9 cellular contexts compared by ENCODE assay signal in genomic region chr11:116980136-116980793, GRCh38.
DNase-seq lines count a peak whose midpoint lies in the region; ATAC-seq and TF ChIP-seq lines count a peak whose summit lies in the region.
"Had no signal": no experiment of that assay in that cellular context is flagged by ENCODE, and none has a peak within 500 bp of the region (broad histone marks: within the 10 kb centered on the region; RNA-seq: fewer than 3 reads in every experiment).

No MANE protein-coding gene starts in this region.

- H3K9me3 ChIP-seq in A673 (ENCODE audit: low read depth, low read length, poor library complexity, severe bottlenecking) (no peaks in the 10 kb centered on the region), neuronal stem cell (replicated peaks in 1 of 2; ENCODE audit: control insufficient read depth in 2 of 2, insufficient read depth in 1 of 2, low read depth in 1 of 2, low read length in 2 of 2) (no peaks in the 10 kb centered on the region)
- H3K9me3 ChIP-seq: lower lobe of right lung had no signal

- no peak overlapping the region for H2AFZ ChIP-seq in neuronal stem cell (ENCODE audit: low read length)

- POLR2A ChIA-PET in A673 (lab: Charles Lee; ENCODE audit: low non-redundant PET), result interaction anchor here (0.6 kb wide), 2 partner anchors 17 to 1770 kb away, joined by 3 read pairs; no protein-coding TSS in a partner anchor

- no TSS peak for BruUV-seq in A673 (replicated peaks; lab: Mats Ljungman, UMichigan)

- ATAC-seq in GM18511 (IDR thresholded peaks at IDR 0.05; ENCODE audit: unreplicated experiment) (peak; percentile 97), GM21526 (IDR thresholded peaks at IDR 0.05; ENCODE audit: low FRiP score, unreplicated experiment) (peak; percentile 86), HG03521 (IDR thresholded peaks at IDR 0.05; ENCODE audit: unreplicated experiment) (peak; percentile 90)

- H3K27me3 ChIP-seq in A673 (replicated peaks; ENCODE audit: insufficient read depth, low read depth, low read length, poor library complexity) (no peaks in the 10 kb centered on the region), neuronal stem cell (ENCODE audit: control insufficient read depth in 3 of 3, insufficient read depth in 3 of 3, low read depth in 1 of 3, low read length in 3 of 3) (no peaks in the 10 kb centered on the region)

- no peak overlapping the region for H3K27ac ChIP-seq in A673 (ENCODE audit: low read depth, low read length, poor library complexity, severe bottlenecking)
- no peak overlapping the region for H3K27ac ChIP-seq in neuronal stem cell (replicated peaks; ENCODE audit: low read length)
- H3K27ac ChIP-seq: lower lobe of right lung had no signal

- H3K9ac ChIP-seq in neuronal stem cell (ENCODE audit: low read depth, low read length, poor library complexity), result no peak overlapping the region

- H2BK15ac ChIP-seq in neuronal stem cell (ENCODE audit: low read length), result no peak overlapping the region

- WGBS in neuronal stem cell (ENCODE audit: extremely low coverage in 2 of 2, insufficient read length in 2 of 2, insufficient replicate concordance in 1 of 2), 2 donors, result no CpG with 5 or more reads among the region's 7 CpGs

- H3K4ac ChIP-seq in neuronal stem cell (ENCODE audit: low read length), result no peak overlapping the region

- H3K4me1 ChIP-seq in A673 (ENCODE audit: insufficient read depth, low read length, poor library complexity, severe bottlenecking), result peaks cover 15% of the 10 kb centered on the region
- H3K4me1 ChIP-seq in neuronal stem cell (ENCODE audit: control insufficient read depth in 2 of 2, insufficient read depth in 1 of 2, low read depth in 1 of 2, low read length in 2 of 2), result peaks cover 0 to 4% of the 10 kb centered on the region in 2 donors

- H2BK120ac ChIP-seq in neuronal stem cell (ENCODE audit: low read depth, low read length), result no peak overlapping the region

- H2BK12ac ChIP-seq in neuronal stem cell (ENCODE audit: low read length), result no peak overlapping the region

- H3K23ac ChIP-seq in neuronal stem cell (ENCODE audit: low read depth, low read length, poor library complexity), result no peak overlapping the region

- no peak overlapping the region for H3K4me2 ChIP-seq in neuronal stem cell (ENCODE audit: insufficient read depth, low read length, poor library complexity, severe bottlenecking)

- no peak overlapping the region for H2AK5ac ChIP-seq in neuronal stem cell (ENCODE audit: low read depth, low read length)

- peak overlapping the region; percentile 87 to 96 (median 95) for H3K27ac Mint-ChIP-seq in immature natural killer cell

- H3K36me3 Mint-ChIP-seq in immature natural killer cell, result peaks cover 0 to 4% (median 3%) of the 10 kb centered on the region in 3 donors

- no peak overlapping the region for H4K91ac ChIP-seq in neuronal stem cell (ENCODE audit: low read depth, low read length, poor library complexity)

- no peaks in the 10 kb centered on the region for H3K27me3 Mint-ChIP-seq in immature natural killer cell (ENCODE audit: low read depth in 3 of 3)

- no peaks in the 10 kb centered on the region for H3K9me3 Mint-ChIP-seq in immature natural killer cell

- no peaks in the 10 kb centered on the region for H3K79me1 ChIP-seq in neuronal stem cell (ENCODE audit: low read depth, low read length)

- DNase-seq in immature natural killer cell, result peak; percentile 55 to 61 (median 60)
- no peak for DNase-seq in A673 (ENCODE audit: low spot score)
- no peak for DNase-seq in neuronal stem cell (ENCODE audit: low spot score)
- DNase-seq in islet precursor cell, result no peak
- no peak for DNase-seq in cerebellar cortex (ENCODE audit: low spot score)
- DNase-seq: lower lobe of right lung had no signal

- TF ChIP-seq CTCF in A673 (conservative IDR thresholded peaks at IDR 0.05; ENCODE audit: low read depth, low read length), result no peak

- intact Hi-C loops in A673 (cut with micrococcal nuclease; ENCODE audit: unreplicated experiment), result no loop called here

- H3K4me1 Mint-ChIP-seq in immature natural killer cell, result peaks cover 47 to 66% of the 10 kb centered on the region in 2 donors

- H3K36me3 ChIP-seq in A673 (ENCODE audit: insufficient read depth, low read length, poor library complexity, severe bottlenecking) (no peaks in the 10 kb centered on the region), neuronal stem cell (replicated peaks in 1 of 2; ENCODE audit: control insufficient read depth in 2 of 2, insufficient read depth in 2 of 2, low read length in 2 of 2) (no peaks in the 10 kb centered on the region)
- H3K36me3 ChIP-seq: lower lobe of right lung had no signal

- H3K14ac ChIP-seq in neuronal stem cell (ENCODE audit: low read length), result no peak overlapping the region

- peak overlapping the region; percentile 79 to 86 (median 82) for H3K4me3 Mint-ChIP-seq in immature natural killer cell

- no peak overlapping the region for H4K8ac ChIP-seq in neuronal stem cell (ENCODE audit: low read depth, low read length)

- CTCF ChIA-PET in A673 (lab: Charles Lee), result no interaction called here

- H2BK5ac ChIP-seq in neuronal stem cell (ENCODE audit: low read length), result no peak overlapping the region

- H3K4me3 ChIP-seq in A673 (ENCODE audit: low read depth, low read length, poor library complexity, severe bottlenecking) (no peak overlapping the region), neuronal stem cell (ENCODE audit: low read length in 2 of 2) (no peak overlapping the region)
- H3K4me3 ChIP-seq: lower lobe of right lung had no signal

- H3K18ac ChIP-seq in neuronal stem cell (ENCODE audit: low read length), result no peak overlapping the region

Comparison
In these comparisons a context has a peak if more than half of its experiments do, and no peak if none do; other contexts are left out.
1. DNase-seq: peak in immature natural killer cell (3 of 3); none in A673 (single experiment), neuronal stem cell (single experiment), islet precursor cell (single experiment) and cerebellar cortex (single experiment).
2. Peak in every context shown above with its lines, with median percentiles within 50 percentile points of each other: ATAC-seq.